In the genomic region with DNA sequence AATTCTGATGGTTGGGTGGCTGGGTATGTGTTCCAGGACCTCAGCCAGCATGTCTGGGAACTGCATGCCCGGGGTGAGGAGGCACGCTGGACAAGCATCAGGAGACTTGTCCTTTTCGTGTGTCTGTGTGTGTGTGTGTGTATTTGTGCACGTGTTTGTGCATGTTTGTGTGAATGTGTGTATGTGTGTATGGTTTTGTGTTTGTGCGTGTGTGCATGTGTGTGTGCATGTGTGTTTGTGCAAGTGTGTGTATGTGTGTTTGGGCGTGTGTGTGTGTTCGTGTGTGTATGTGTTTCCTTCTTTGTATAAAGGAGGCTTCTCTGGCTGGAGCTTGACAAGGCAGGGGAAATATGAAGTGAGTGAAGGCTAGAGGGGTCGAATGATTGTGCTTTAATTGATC, we compare ENCODE assay signal across 29 cellular contexts.
DNase-seq lines count a peak whose midpoint lies in the region; FAIRE-seq and TF ChIP-seq lines count a peak whose summit lies in the region.
"Had no signal": no experiment of that assay in that cellular context is flagged by ENCODE, and none has a peak within 500 bp of the region (broad histone marks: within the 10 kb centered on the region; RNA-seq: fewer than 3 reads in every experiment).

No MANE protein-coding gene starts in this region.

- H3K9me3 Mint-ChIP-seq in type B pancreatic cell, result no peaks in the 10 kb centered on the region

- H3K4me1 ChIP-seq in HEK293 (ENCODE audit: control insufficient read depth, insufficient read depth, low read length) (no peaks in the 10 kb centered on the region), H1 (replicated peaks in 1 of 4; ENCODE audit: control insufficient read depth in 3 of 4, insufficient read depth in 4 of 4, low read length in 3 of 4) (no peaks in the 10 kb centered on the region)
- H3K4me1 ChIP-seq: BE2C had no signal

- H3K9ac ChIP-seq in H1 (replicated peaks in 1 of 4; ENCODE audit: extremely low read depth in 1 of 4, low read depth in 3 of 4, low read length in 3 of 4), result no peak overlapping the region
- H3K9ac ChIP-seq: BLaER1 had no signal

- FAIRE-seq in HTR-8/SVneo (lab: Jason Lieb, UNC), result peak; percentile 88
- FAIRE-seq in H1 (lab: Jason Lieb, UNC), result no peak
- FAIRE-seq in urothelium cell line (lab: Jason Lieb, UNC), result peak; percentile 97
- FAIRE-seq: A204.1, GM12878, GM12892, GM18507, GM19239 had no signal

- H3K4me3 ChIP-seq in HEK293 (ENCODE audit: low read depth, low read length), result no peak overlapping the region
- no peak overlapping the region for H3K4me3 ChIP-seq in H1 (ENCODE audit: extremely low read depth in 1 of 4, insufficient read depth in 2 of 4, low read depth in 3 of 4, low read length in 4 of 4)
- H3K4me3 ChIP-seq: BLaER1, GM12878 had no signal

- no peak overlapping the region for H2AFZ ChIP-seq in H1 (ENCODE audit: low read length)

- H2BK15ac ChIP-seq in H1 (ENCODE audit: low read length), result no peak overlapping the region; the same call in 1 of the 2 replicates

- H4K5ac ChIP-seq in H1 (ENCODE audit: insufficient read length, low read depth, low read length), result no peak overlapping the region

- POLR2A ChIA-PET in HEK293 (lab: Yijun Ruan, JAX), result no interaction called here
- POLR2A ChIA-PET in H1 (lab: Charles Lee; ENCODE audit: partially characterized antibody), result no interaction called here

- no peak overlapping the region for H2BK12ac ChIP-seq in H1 (ENCODE audit: low read depth, low read length)

- H3K4me1 Mint-ChIP-seq in type B pancreatic cell (ENCODE audit: unreplicated experiment), result peaks cover 6% of the 10 kb centered on the region
- H3K4me1 Mint-ChIP-seq: CD14-positive monocyte; CD4-positive, alpha-beta memory T cell; CD4-positive, CD25-positive, alpha-beta regulatory T cell; CD8-positive, alpha-beta memory T cell had no signal

- no peak overlapping the region for H2BK5ac ChIP-seq in H1 (ENCODE audit: low read depth, low read length)

- no peaks in the 10 kb centered on the region for H4K20me1 ChIP-seq in H1 (replicated peaks in 1 of 2; ENCODE audit: control insufficient read depth in 1 of 2, insufficient read depth in 2 of 2, low read length in 2 of 2)
- H4K20me1 ChIP-seq: BLaER1 had no signal

- H3K56ac ChIP-seq in H1 (replicated peaks; ENCODE audit: insufficient read length, low read depth, low read length), result no peak overlapping the region

- H3K36me3 Mint-ChIP-seq in type B pancreatic cell, result no peaks in the 10 kb centered on the region
- H3K36me3 Mint-ChIP-seq: CD14-positive monocyte; CD4-positive, alpha-beta memory T cell; CD4-positive, CD25-positive, alpha-beta regulatory T cell; CD8-positive, alpha-beta memory T cell had no signal

- H2AK5ac ChIP-seq in H1 (ENCODE audit: low read depth, low read length), result no peak overlapping the region

- DNase-seq in HTR-8/SVneo (ENCODE audit: insufficient read length, low spot score) (no peak), H1 (ENCODE audit: low read depth in 1 of 2, low spot score in 2 of 2) (no peak), urothelium cell line (ENCODE audit: low spot score) (no peak), type B pancreatic cell (ENCODE audit: extremely low spot score, unreplicated experiment) (no peak), retina (no peak)
- DNase-seq in effector CD4-positive, alpha-beta T cell, result no peak
- DNase-seq: 8988T; ACHN; BE2C; C1 segment of cervical spinal cord; CD4-positive, alpha-beta memory T cell; CD4-positive, CD25-positive, alpha-beta regulatory T cell; CD8-positive, alpha-beta memory T cell; COR-L47; DMS 273 treated with DMSO at 0.1 percent for 48 hours; DMS153; DMS53; DMS79; DND-41; EL; GDM1 had no signal

- H3K27me3 Mint-ChIP-seq in type B pancreatic cell, result peaks cover 4% of the 10 kb centered on the region
- H3K27me3 Mint-ChIP-seq: CD4-positive, alpha-beta memory T cell; CD4-positive, CD25-positive, alpha-beta regulatory T cell; CD8-positive, alpha-beta memory T cell had no signal

- no peak for TF ChIP-seq EP300 in H1 (IDR thresholded peaks at IDR 0.05; ENCODE audit: borderline replicate concordance in 1 of 2, low read depth in 2 of 2, low read length in 2 of 2)

- H4K91ac ChIP-seq in H1 (replicated peaks; ENCODE audit: insufficient read length, low read length), result no peak overlapping the region

- no peaks in the 10 kb centered on the region for H3K79me2 ChIP-seq in H1 (ENCODE audit: control insufficient read depth in 1 of 2, insufficient read depth in 2 of 2, low read length in 2 of 2)

- no peak for TF ChIP-seq CTCF in HEK293 (tag by site-specific recombination; IDR thresholded peaks at IDR 0.05)
- TF ChIP-seq CTCF in H1 (IDR thresholded peaks at IDR 0.05; ENCODE audit: control extremely low read depth in 1 of 3, insufficient read depth in 1 of 3, low read depth in 1 of 3, low read length in 3 of 3), result no peak
- no peak for TF ChIP-seq CTCF in type B pancreatic cell (conservative IDR thresholded peaks at IDR 0.05)

- CTCF ChIA-PET in HEK293 (lab: Yijun Ruan, JAX), result no interaction called here
- CTCF ChIA-PET in H1 (lab: Charles Lee; ENCODE audit: partially characterized antibody), result interaction anchor here (1.1 kb wide), 1 partner anchor 17 kb away, joined by 3 read pairs; no protein-coding TSS in a partner anchor

- H3K4me3 Mint-ChIP-seq in type B pancreatic cell, result no peak overlapping the region
- H3K4me3 Mint-ChIP-seq: CD14-positive monocyte; CD4-positive, alpha-beta memory T cell; CD4-positive, CD25-positive, alpha-beta regulatory T cell; CD8-positive, alpha-beta memory T cell had no signal

- H3K14ac ChIP-seq in H1 (ENCODE audit: insufficient read length), result no peak overlapping the region

- no peaks in the 10 kb centered on the region for H3K27me3 ChIP-seq in H1 (replicated peaks in 1 of 4; ENCODE audit: control insufficient read depth in 3 of 4, extremely low read depth in 1 of 4, insufficient read depth in 3 of 4, low read length in 3 of 4)
- H3K27me3 ChIP-seq: BE2C, BLaER1 had no signal

- H3K18ac ChIP-seq in H1 (ENCODE audit: extremely low read depth, low read length), result no peak overlapping the region

- H4K8ac ChIP-seq in H1 (ENCODE audit: extremely low read depth, insufficient read depth, low read length), result peak overlapping the region; percentile 28; the same call in 1 of the 2 replicates

- H2BK20ac ChIP-seq in H1 (ENCODE audit: low read length), result no peak overlapping the region

- H3K23me2 ChIP-seq in H1 (ENCODE audit: low read depth, low read length), result no peaks in the 10 kb centered on the region; the same call in 1 of the 2 replicates

- no peak overlapping the region for H3K4ac ChIP-seq in H1 (replicated peaks; ENCODE audit: insufficient read length, low read depth, low read length)

- H3K23ac ChIP-seq in H1 (ENCODE audit: insufficient read length), result no peak overlapping the region

- H3K27ac Mint-ChIP-seq in type B pancreatic cell, result no peak overlapping the region
- H3K27ac Mint-ChIP-seq: CD14-positive monocyte; CD4-positive, alpha-beta memory T cell; CD4-positive, CD25-positive, alpha-beta regulatory T cell; CD8-positive, alpha-beta memory T cell had no signal

- WGBS in H1 (ENCODE audit: extremely low coverage in 1 of 2, insufficient coverage in 1 of 2, insufficient read length in 1 of 2, insufficient replicate concordance in 2 of 2, low coverage in 1 of 2, low lambda C conversion rate in 2 of 2, missing lambda C conversion rate in 1 of 2), 2 experiments, result 87% methylated on average over 8 of the region's 8 CpGs; no CpG with 5 or more reads in 1 of the 2 experiments

- H2BK120ac ChIP-seq in H1 (replicated peaks; ENCODE audit: low read depth, low read length), result no peak overlapping the region

- H3K79me1 ChIP-seq in H1 (ENCODE audit: low read depth, low read length), result no peaks in the 10 kb centered on the region

- no peak for TF ChIP-seq RAD21 in H1 (IDR thresholded peaks at IDR 0.05 in 1 of 2, conservative IDR thresholded peaks at IDR 0.05 in 1 of 2; ENCODE audit: low read depth in 2 of 2, low read length in 2 of 2)

- H3K36me3 ChIP-seq in HEK293 (ENCODE audit: control insufficient read depth in 2 of 2, insufficient read depth in 1 of 2, low read length in 2 of 2) (no peaks in the 10 kb centered on the region), H1 (ENCODE audit: control insufficient read depth in 2 of 4, insufficient read depth in 4 of 4, low read length in 3 of 4) (no peaks in the 10 kb centered on the region)
- H3K36me3 ChIP-seq: BE2C, BLaER1 had no signal

- H3K9me3 ChIP-seq in HEK293 (ENCODE audit: control insufficient read depth, insufficient read depth, low read depth, low read length) (no peaks in the 10 kb centered on the region), H1 (ENCODE audit: insufficient read depth in 2 of 2, low read depth in 1 of 2, low read length in 1 of 2) (no peaks in the 10 kb centered on the region)
- H3K9me3 ChIP-seq: BE2C, BLaER1 had no signal

- H3K27ac ChIP-seq in HEK293 (ENCODE audit: extremely low read depth, low read depth, low read length), result no peak overlapping the region
- H3K27ac ChIP-seq in H1 (ENCODE audit: low read depth, low read length), result no peak overlapping the region
- H3K27ac ChIP-seq: BLaER1 had no signal

- TF ChIP-seq POLR2A in H1 (IDR thresholded peaks at IDR 0.05; ENCODE audit: control extremely low read depth in 1 of 2, low read depth in 2 of 2, low read length in 2 of 2), result no peak

- H3K4me2 ChIP-seq in H1 (ENCODE audit: insufficient read depth in 1 of 2, low read depth in 2 of 2, low read length in 2 of 2), result no peak overlapping the region
- H3K4me2 ChIP-seq: BLaER1 had no signal

TF ChIP-seq in HEK293, 187 proteins besides CTCF, POLR2A, EP300 and RAD21:
- TF ChIP-seq ZNF24 (tag by site-specific recombination; IDR thresholded peaks at IDR 0.05), result no peak
- TF ChIP-seq, protein P1, sequence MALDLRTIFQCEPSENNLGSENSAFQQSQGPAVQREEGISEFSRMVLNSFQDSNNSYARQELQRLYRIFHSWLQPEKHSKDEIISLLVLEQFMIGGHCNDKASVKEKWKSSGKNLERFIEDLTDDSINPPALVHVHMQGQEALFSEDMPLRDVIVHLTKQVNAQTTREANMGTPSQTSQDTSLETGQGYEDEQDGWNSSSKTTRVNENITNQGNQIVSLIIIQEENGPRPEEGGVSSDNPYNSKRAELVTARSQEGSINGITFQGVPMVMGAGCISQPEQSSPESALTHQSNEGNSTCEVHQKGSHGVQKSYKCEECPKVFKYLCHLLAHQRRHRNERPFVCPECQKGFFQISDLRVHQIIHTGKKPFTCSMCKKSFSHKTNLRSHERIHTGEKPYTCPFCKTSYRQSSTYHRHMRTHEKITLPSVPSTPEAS (tag by site-specific recombination; IDR thresholded peaks at IDR 0.05), result peak; percentile 57

TF ChIP-seq in H1, 55 proteins besides CTCF, POLR2A, EP300 and RAD21 (continues in another document):
- TF ChIP-seq EGR1 (IDR thresholded peaks at IDR 0.05; ENCODE audit: borderline replicate concordance, low read depth, low read length), result no peak
- TF ChIP-seq KDM1A (IDR thresholded peaks at IDR 0.05; ENCODE audit: borderline replicate concordance, low read length), result no peak
- no peak for TF ChIP-seq CREB1 (IDR thresholded peaks at IDR 0.05)
- no peak for TF ChIP-seq CHD1 (IDR thresholded peaks at IDR 0.05; ENCODE audit: low read depth, low read length)
- no peak for TF ChIP-seq FOSL1 (IDR thresholded peaks at IDR 0.05; ENCODE audit: insufficient read depth, low read depth, low read length)
- no peak for TF ChIP-seq POU5F1 (IDR thresholded peaks at IDR 0.05; ENCODE audit: low read depth, low read length)
